ENCODE assay signal across 29 cellular contexts in the genomic region with DNA sequence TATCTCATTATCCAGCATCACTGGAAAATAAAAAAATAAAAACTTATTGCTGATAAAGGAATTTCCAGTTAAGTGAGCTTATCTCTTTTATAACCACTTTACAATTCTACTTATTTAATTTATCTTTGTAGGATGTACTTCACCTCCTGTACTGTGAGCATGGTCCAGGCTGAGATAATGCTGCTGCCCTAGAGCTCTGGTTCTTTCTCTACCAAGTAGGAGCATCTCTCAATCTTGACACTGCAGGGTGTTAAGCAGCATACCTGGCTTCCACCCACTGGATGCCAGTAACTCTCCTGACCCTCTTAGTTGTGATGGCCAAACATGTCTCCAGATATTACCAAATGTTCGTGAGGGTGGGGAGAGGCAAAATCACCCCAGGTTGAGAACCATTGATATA.
"Had no signal": no experiment of that assay in that cellular context is flagged by ENCODE, and none has a peak within 500 bp of the region (broad histone marks: within the 10 kb centered on the region; RNA-seq: fewer than 3 reads in every experiment).

No MANE protein-coding gene starts in this region.

- DNase-seq: colonic mucosa; dermis blood vessel endothelial cell; effector memory CD8-positive, alpha-beta T cell; erythroblast; esophagus squamous epithelium; foreskin melanocyte; hypothalamus; immature natural killer cell; left colon; left ventricle myocardium inferior; lower lobe of right lung; mucosa of descending colon; naive B cell; pancreas; retina; stimulated activated CD4-positive, alpha-beta T cell treated with anti-CD3 and anti-CD28 coated beads, Interleukin-4, amount 100 ng/mL, for 4 hours; stimulated activated naive CD8-positive, alpha-beta T cell treated with anti-CD3 and anti-CD28 coated beads, Interleukin-15, Interleukin-2, amounts not matched to agents 100 U/mL and 50 U/mL, for 24 hours; substantia nigra; testis; tibial artery; upper lobe of left lung; uterus had no signal

- H3K4me3 ChIP-seq: colonic mucosa, esophagus squamous epithelium, left ventricle myocardium inferior, lower lobe of right lung, mucosa of descending colon, pancreas, testis, tibial artery, upper lobe of left lung, uterus had no signal

- H3K36me3 ChIP-seq: colonic mucosa, esophagus squamous epithelium, left ventricle myocardium inferior, lower lobe of right lung, neutrophil, pancreas, tibial artery, upper lobe of left lung, uterus had no signal

- H3K9me3 Mint-ChIP-seq: mesothelial cell of epicardium, neural crest cell had no signal

- H3K4me3 Mint-ChIP-seq: effector memory CD8-positive, alpha-beta T cell; immature natural killer cell; mesothelial cell of epicardium; naive B cell; natural killer cell treated with Interleukin-12 subunit alpha and Interleukin-12 subunit beta and Interleukin-15 and Interleukin-18, amount 100 ng/mL, for 72 hours; neural crest cell; stimulated activated memory B cell treated with anti-CD40 and anti-IgM and Interleukin-4, amounts not matched to agents 10 μg/mL and 1 μg/mL and 100 μg/mL, for 72 hours had no signal

- H3K4me1 ChIP-seq: colonic mucosa, esophagus squamous epithelium, lower lobe of right lung, pancreas, testis, upper lobe of left lung, uterus had no signal

- H3K27me3 ChIP-seq: colonic mucosa, esophagus squamous epithelium, neutrophil, pancreas, testis, tibial artery, upper lobe of left lung, uterus had no signal

- FAIRE-seq: endometrium, pancreas had no signal

- H3K9me3 ChIP-seq: colonic mucosa, esophagus squamous epithelium, left ventricle myocardium inferior, lower lobe of right lung, mucosa of descending colon, neutrophil, pancreas, testis, tibial artery, upper lobe of left lung, uterus had no signal

- ATAC-seq: effector memory CD8-positive, alpha-beta T cell; left colon; lower lobe of right lung; mucosa of descending colon; natural killer cell treated with Interleukin-12 subunit alpha and Interleukin-12 subunit beta and Interleukin-15 and Interleukin-18, amount 100 ng/mL, for 72 hours; sciatic nerve; stimulated activated memory B cell treated with anti-CD40 and anti-IgM and Interleukin-4, amounts not matched to agents 10 μg/mL and 1 μg/mL and 100 μg/mL, for 72 hours; stimulated activated naive CD8-positive, alpha-beta T cell treated with anti-CD3 and anti-CD28 coated beads, Interleukin-15, Interleukin-2, amounts not matched to agents 100 U/mL and 50 U/mL, for 24 hours had no signal

- H3K27ac ChIP-seq: colonic mucosa, esophagus squamous epithelium, left ventricle myocardium inferior, lower lobe of right lung, neutrophil, pancreas, testis, tibial artery, upper lobe of left lung, uterus had no signal

- H3K27me3 Mint-ChIP-seq: effector memory CD8-positive, alpha-beta T cell; naive B cell; natural killer cell treated with Interleukin-12 subunit alpha and Interleukin-12 subunit beta and Interleukin-15 and Interleukin-18, amount 100 ng/mL, for 72 hours; stimulated activated memory B cell treated with anti-CD40 and anti-IgM and Interleukin-4, amounts not matched to agents 10 μg/mL and 1 μg/mL and 100 μg/mL, for 72 hours had no signal

- H3K27ac Mint-ChIP-seq: effector memory CD8-positive, alpha-beta T cell; immature natural killer cell; naive B cell; natural killer cell treated with Interleukin-12 subunit alpha and Interleukin-12 subunit beta and Interleukin-15 and Interleukin-18, amount 100 ng/mL, for 72 hours; stimulated activated memory B cell treated with anti-CD40 and anti-IgM and Interleukin-4, amounts not matched to agents 10 μg/mL and 1 μg/mL and 100 μg/mL, for 72 hours had no signal

- H3K4me1 Mint-ChIP-seq: immature natural killer cell; naive B cell; neural crest cell; stimulated activated memory B cell treated with anti-CD40 and anti-IgM and Interleukin-4, amounts not matched to agents 10 μg/mL and 1 μg/mL and 100 μg/mL, for 72 hours had no signal

- H3K36me3 Mint-ChIP-seq: immature natural killer cell; mesothelial cell of epicardium; naive B cell; natural killer cell treated with Interleukin-12 subunit alpha and Interleukin-12 subunit beta and Interleukin-15 and Interleukin-18, amount 100 ng/mL, for 72 hours; stimulated activated memory B cell treated with anti-CD40 and anti-IgM and Interleukin-4, amounts not matched to agents 10 μg/mL and 1 μg/mL and 100 μg/mL, for 72 hours had no signal
